Comparison of ENCODE assay signal across 20 cellular contexts in the genomic region with DNA sequence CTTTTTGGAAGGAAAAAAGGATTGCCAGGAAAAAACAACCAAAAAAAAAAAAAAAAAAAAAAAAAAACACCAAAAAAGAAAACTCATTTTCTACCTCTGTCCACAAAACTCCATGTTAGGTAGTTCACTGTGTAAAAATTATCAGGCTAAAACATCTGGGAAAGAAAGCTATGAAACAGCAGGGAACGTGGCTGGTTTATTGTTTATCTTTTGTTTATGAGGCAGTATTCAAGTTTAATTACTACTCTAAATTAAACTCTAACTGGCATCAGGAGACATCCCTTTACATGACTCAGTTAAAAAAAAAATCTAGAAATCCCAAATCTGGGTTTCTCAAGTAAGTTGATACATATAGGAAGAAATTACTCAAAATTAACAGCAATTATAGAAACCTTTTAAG.
"Had no signal": no experiment of that assay in that cellular context is flagged by ENCODE, and none has a peak within 500 bp of the region (broad histone marks: within the 10 kb centered on the region; RNA-seq: fewer than 3 reads in every experiment).

No MANE protein-coding gene starts in this region.

- H3K4me3 Mint-ChIP-seq: immature natural killer cell; naive thymus-derived CD4-positive, alpha-beta T cell; nephron progenitor cell had no signal

- H3K4me3 ChIP-seq: gastroesophageal sphincter, left ventricle myocardium inferior, lower lobe of right lung, sigmoid colon, skin epidermis had no signal

- H3K9me3 Mint-ChIP-seq: nephron progenitor cell had no signal

- H3K27ac Mint-ChIP-seq: immature natural killer cell; naive thymus-derived CD4-positive, alpha-beta T cell had no signal

- ATAC-seq: esophagus mucosa; gastroesophageal sphincter; left cardiac atrium; lower lobe of right lung; naive thymus-derived CD4-positive, alpha-beta T cell had no signal

- H3K27me3 ChIP-seq: gastroesophageal sphincter, sigmoid colon had no signal

- DNase-seq: cortex of kidney; dorsolateral prefrontal cortex; effector CD8-positive, alpha-beta T cell; foreskin fibroblast; immature natural killer cell; kidney; left cardiac atrium; left ventricle myocardium inferior; lower lobe of right lung; mesendoderm; naive thymus-derived CD4-positive, alpha-beta T cell; nephron progenitor cell; posterior cingulate gyrus; sigmoid colon; stimulated activated CD4-positive, alpha-beta T cell treated with anti-CD3 and anti-CD28 coated beads, Interleukin-12 subunit alpha, Interleukin-12 subunit beta, amount 100 ng/mL, for 4 hours; stimulated activated naive CD4-positive, alpha-beta T cell treated with Interleukin-2 at 50 U/mL for 16 hours; trophoblast cell had no signal

- H3K36me3 Mint-ChIP-seq: immature natural killer cell; naive thymus-derived CD4-positive, alpha-beta T cell had no signal

- H3K27ac ChIP-seq: left ventricle myocardium inferior, lower lobe of right lung had no signal

- H3K4me1 ChIP-seq: lower lobe of right lung had no signal

- H3K9me3 ChIP-seq: gastroesophageal sphincter, left ventricle myocardium inferior, lower lobe of right lung, sigmoid colon had no signal

- H3K4me1 Mint-ChIP-seq: immature natural killer cell; naive thymus-derived CD4-positive, alpha-beta T cell had no signal
